8 cellular contexts compared by ENCODE assay signal in genomic region chr1:65059930-65060538, GRCh38.
DNase-seq lines count a peak whose midpoint lies in the region; ATAC-seq and TF ChIP-seq lines count a peak whose summit lies in the region.

No MANE protein-coding gene starts in this region.

- no peak for TF ChIP-seq POLR2A in gastrocnemius medialis (IDR thresholded peaks at IDR 0.05)

- peak; percentile 55 to 82 (median 67) for TF ChIP-seq CTCF in gastrocnemius medialis (IDR thresholded peaks at IDR 0.05 in 4 of 5, conservative IDR thresholded peaks at IDR 0.05 in 1 of 5)

- H3K4me3 ChIP-seq in gastrocnemius medialis: no peak overlapping the region

- H3K36me3 ChIP-seq in gastrocnemius medialis: peaks cover 0 to 32% of the 10 kb centered on the region in 2 donors

- intact Hi-C loops in gastrocnemius medialis (cut with DNase I; ENCODE audit: low total_unique reads): loop anchor here (1.0 to 10.0 kb wide), 4 partner anchors 15 to 625 kb away; partner anchors contain the start of gene JAK1

- no peaks in the 10 kb centered on the region for H3K9me3 ChIP-seq in gastrocnemius medialis

- peaks cover 94 to 95% of the 10 kb centered on the region in 2 donors for H3K4me1 ChIP-seq in gastrocnemius medialis

- no peaks in the 10 kb centered on the region for H3K27me3 ChIP-seq in gastrocnemius medialis

- peak; percentile 67 for ATAC-seq in GM19351 (IDR thresholded peaks at IDR 0.05; ENCODE audit: unreplicated experiment)
- no peak for ATAC-seq in gastrocnemius medialis

- H3K27ac ChIP-seq in gastrocnemius medialis: peak overlapping the region; percentile 42 to 66 (median 54)

- DNase-seq in AG08396 (ENCODE audit: low spot score) (peak; percentile 54), SK-N-DZ (ENCODE audit: low spot score) (peak; percentile 27), foreskin melanocyte (peak; percentile 27), gastrocnemius medialis (no peak)
- no peak for DNase-seq in activated CD4-positive, alpha-beta T cell treated with anti-CD3 and anti-CD28 coated beads for 1 hour
- DNase-seq in activated CD4-positive, alpha-beta T cell treated with anti-CD3 and anti-CD28 coated beads for 4 hours: no peak
- no peak for DNase-seq in activated CD4-positive, alpha-beta T cell treated with anti-CD3 and anti-CD28 coated beads for 48 hours

- in situ Hi-C loops in gastrocnemius medialis (cut with MboI; ENCODE audit: low sequenced_read_pairs in 4 of 4): loop anchor here in 2 of 4 donors (25.0 kb wide), 2 partner anchors 198 to 1277 kb away; no protein-coding TSS in a partner anchor

Comparison
In these comparisons a context has a peak if more than half of its experiments do, and no peak if none do; other contexts are left out.
1. DNase-seq: peak in AG08396 (single experiment), SK-N-DZ (single experiment) and foreskin melanocyte (single experiment); none in gastrocnemius medialis (0 of 2), activated CD4-positive, alpha-beta T cell treated with anti-CD3 and anti-CD28 coated beads for 1 hour (single experiment), activated CD4-positive, alpha-beta T cell treated with anti-CD3 and anti-CD28 coated beads for 4 hours (0 of 2) and activated CD4-positive, alpha-beta T cell treated with anti-CD3 and anti-CD28 coated beads for 48 hours (single experiment).